ENCODE assay signal across 13 cellular contexts in the genomic region with DNA sequence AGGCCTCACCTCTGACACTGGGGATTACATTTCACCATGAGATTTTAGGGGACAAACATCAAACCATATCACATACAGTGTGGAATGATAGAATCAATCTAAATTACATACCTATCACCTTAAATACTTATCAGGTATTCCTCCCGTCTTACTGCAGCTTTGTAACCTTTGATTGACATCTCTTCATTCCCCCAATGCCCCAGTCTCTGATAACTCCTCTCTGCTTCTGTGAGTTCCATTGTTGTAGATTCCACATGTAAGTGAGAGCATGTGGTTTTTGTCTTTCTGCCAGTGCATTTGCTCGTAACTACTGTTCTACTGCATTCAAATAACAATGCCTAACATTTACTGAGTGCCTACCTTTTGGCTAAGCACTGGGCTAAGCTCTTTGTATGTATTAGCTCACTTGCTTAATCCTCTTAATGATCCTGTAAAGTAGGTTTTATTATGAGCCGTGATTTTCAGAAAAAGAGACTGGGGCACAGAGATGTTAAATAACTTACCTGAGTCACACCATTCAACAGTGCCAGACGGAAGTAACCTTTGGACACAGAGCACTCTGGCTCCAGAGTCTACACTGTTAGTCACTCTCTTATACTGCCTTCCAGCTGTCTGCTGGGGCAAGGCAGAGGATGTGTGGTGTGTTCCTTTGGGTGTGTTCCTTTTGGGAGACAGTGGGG.
DNase-seq lines count a peak whose midpoint lies in the region; ATAC-seq and TF ChIP-seq lines count a peak whose summit lies in the region.
"Had no signal": no experiment of that assay in that cellular context is flagged by ENCODE, and none has a peak within 500 bp of the region (broad histone marks: within the 10 kb centered on the region; RNA-seq: fewer than 3 reads in every experiment).

No MANE protein-coding gene starts in this region.

- TF ChIP-seq CTCF in Panc1 (IDR thresholded peaks at IDR 0.05) (no peak), fibroblast of mammary gland (conservative IDR thresholded peaks at IDR 0.05; ENCODE audit: control insufficient read depth, insufficient read depth, low read depth, low read length) (no peak)
- no peak for TF ChIP-seq CTCF in activated CD8-positive, alpha-beta T cell treated with anti-CD3 and anti-CD28 coated beads for 36 hours (IDR thresholded peaks at IDR 0.05)

- H3K23ac ChIP-seq in trophoblast cell (ENCODE audit: low read length) = no peak overlapping the region

- intact Hi-C loops in Panc1 (cut with micrococcal nuclease; ENCODE audit: unreplicated experiment) = no loop called here
- intact Hi-C loops in activated CD8-positive, alpha-beta T cell treated with anti-CD3 and anti-CD28 coated beads for 36 hours (cut with micrococcal nuclease) = no loop called here

- no peaks in the 10 kb centered on the region for H4K20me1 ChIP-seq in GM23248 (ENCODE audit: insufficient read depth)

- no peak overlapping the region for H2BK12ac ChIP-seq in trophoblast cell (ENCODE audit: low read length)

- no peaks in the 10 kb centered on the region for H3K27me3 Mint-ChIP-seq in activated CD8-positive, alpha-beta T cell treated with anti-CD3 and anti-CD28 coated beads for 36 hours
- H3K27me3 Mint-ChIP-seq: activated CD4-positive, alpha-beta memory T cell treated with anti-CD3 and anti-CD28 coated beads for 36 hours had no signal

- no peak overlapping the region for H3K4ac ChIP-seq in trophoblast cell (ENCODE audit: low read depth, low read length)

- H2BK5ac ChIP-seq in trophoblast cell (ENCODE audit: low read depth, low read length, poor library complexity) = no peak overlapping the region

- no peaks in the 10 kb centered on the region for H3K9me3 ChIP-seq in GM23248 (ENCODE audit: low read depth)
- H3K9me3 ChIP-seq in Panc1 (ENCODE audit: control insufficient read depth, insufficient read depth, low read depth, low read length) = no peaks in the 10 kb centered on the region
- no peaks in the 10 kb centered on the region for H3K9me3 ChIP-seq in trophoblast cell (ENCODE audit: insufficient read depth, low read depth, low read length)

- no peak overlapping the region for H3K9ac ChIP-seq in GM23248
- H3K9ac ChIP-seq in trophoblast cell (ENCODE audit: low read length) = no peak overlapping the region

- H3K9me2 ChIP-seq in GM23248 (ENCODE audit: insufficient read depth) = no peaks in the 10 kb centered on the region

- peaks cover 34% of the 10 kb centered on the region for H3K4me1 ChIP-seq in GM23248 (ENCODE audit: insufficient read depth)
- no peaks in the 10 kb centered on the region for H3K4me1 ChIP-seq in Panc1 (ENCODE audit: control insufficient read depth, insufficient read depth, low read length)
- no peaks in the 10 kb centered on the region for H3K4me1 ChIP-seq in trophoblast cell (ENCODE audit: control insufficient read depth in 1 of 2, insufficient read depth in 2 of 2, low read length in 2 of 2)

- in situ Hi-C loops in GM23248 (cut with MboI) (no loop called here), Panc1 (cut with HindIII; ENCODE audit: low pct_unique_long_range_greater_than_20kb, low sequenced_read_pairs) (no loop called here)

- ATAC-seq in Panc1 = peak; percentile 87
- ATAC-seq in GM21576 (IDR thresholded peaks at IDR 0.05; ENCODE audit: unreplicated experiment) = no peak
- ATAC-seq in HG03039 (IDR thresholded peaks at IDR 0.05; ENCODE audit: unreplicated experiment) = no peak
- no peak for ATAC-seq in activated CD8-positive, alpha-beta T cell treated with anti-CD3 and anti-CD28 coated beads for 36 hours

- no peak overlapping the region for H3K18ac ChIP-seq in trophoblast cell (ENCODE audit: low read length)

- no peaks in the 10 kb centered on the region for H3K4me1 Mint-ChIP-seq in activated CD8-positive, alpha-beta T cell treated with anti-CD3 and anti-CD28 coated beads for 36 hours (ENCODE audit: low read depth)

- peaks cover 17% of the 10 kb centered on the region for H3F3A ChIP-seq in GM23248 (ENCODE audit: insufficient read depth)

- H3K4me2 ChIP-seq in GM23248 (ENCODE audit: unreplicated experiment) (peak overlapping the region; percentile 57), trophoblast cell (ENCODE audit: low read length) (no peak overlapping the region)

- 23 to 36% methylated on average over 4 of the region's 4 CpGs for WGBS in GM23248 (ENCODE audit: low coverage in 1 of 2, low lambda C conversion rate in 2 of 2, missing lambda C conversion rate in 2 of 2), 2 experiments
- no CpG with 5 or more reads among the region's 4 CpGs for WGBS in trophoblast cell (ENCODE audit: extremely low coverage, insufficient coverage, insufficient read length)

- no peak overlapping the region for H4K8ac ChIP-seq in trophoblast cell (ENCODE audit: low read depth, low read length)

- H3K79me2 ChIP-seq in GM23248 (ENCODE audit: insufficient read depth) (no peaks in the 10 kb centered on the region), trophoblast cell (ENCODE audit: control insufficient read depth, insufficient read depth, low read length, poor library complexity) (no peaks in the 10 kb centered on the region)

- no peak overlapping the region for H3K4me3 ChIP-seq in GM23248
- H3K4me3 ChIP-seq in Panc1 (ENCODE audit: low read depth in 2 of 2, low read length in 2 of 2) = no peak overlapping the region
- no peak overlapping the region for H3K4me3 ChIP-seq in fibroblast of mammary gland (ENCODE audit: control insufficient read depth, low read depth, low read length)
- no peak overlapping the region for H3K4me3 ChIP-seq in trophoblast cell (ENCODE audit: low read depth, low read length)

- H2AFZ ChIP-seq in GM23248 (no peak overlapping the region), trophoblast cell (ENCODE audit: insufficient read depth, low read length, poor library complexity) (no peak overlapping the region)

- H3K27me3 ChIP-seq in GM23248 (replicated peaks; ENCODE audit: insufficient read depth) (no peaks in the 10 kb centered on the region), Panc1 (ENCODE audit: control insufficient read depth, insufficient read depth, low read length) (no peaks in the 10 kb centered on the region), trophoblast cell (ENCODE audit: insufficient read depth, low read length) (no peaks in the 10 kb centered on the region)

- BruUV-seq in Panc1 (replicated peaks; lab: Mats Ljungman, UMichigan) = no TSS peak

- no peak overlapping the region for H3K4me3 Mint-ChIP-seq in activated CD8-positive, alpha-beta T cell treated with anti-CD3 and anti-CD28 coated beads for 36 hours
- H3K4me3 Mint-ChIP-seq: activated CD4-positive, alpha-beta memory T cell treated with anti-CD3 and anti-CD28 coated beads for 36 hours; activated naive CD8-positive, alpha-beta T cell had no signal

- no peaks in the 10 kb centered on the region for H3K79me1 ChIP-seq in trophoblast cell (ENCODE audit: low read length)

- no peak overlapping the region for H3K27ac Mint-ChIP-seq in activated CD8-positive, alpha-beta T cell treated with anti-CD3 and anti-CD28 coated beads for 36 hours
- H3K27ac Mint-ChIP-seq: activated CD4-positive, alpha-beta memory T cell treated with anti-CD3 and anti-CD28 coated beads for 36 hours; activated naive CD8-positive, alpha-beta T cell had no signal

- H3K14ac ChIP-seq in trophoblast cell (ENCODE audit: low read length) = no peak overlapping the region

- DNase-seq in GM23248 (peak; percentile 77), Panc1 (ENCODE audit: low read depth, low spot score) (no peak), fibroblast of mammary gland (ENCODE audit: low read depth) (peak; percentile 70), trophoblast cell (peak; percentile 49 to 60), NCI-H1048 (lab: John Stamatoyannopoulos, UW) (no peak)
- DNase-seq in activated CD8-positive, alpha-beta T cell treated with anti-CD3 and anti-CD28 coated beads for 36 hours = no peak
- DNase-seq: activated CD4-positive, alpha-beta memory T cell treated with anti-CD3 and anti-CD28 coated beads for 36 hours; KG1; NCI-H446; retina had no signal

- H3K27ac ChIP-seq in GM23248 = peak overlapping the region; percentile 46
- H3K27ac ChIP-seq in Panc1 (ENCODE audit: low read length) = no peak overlapping the region
- peak overlapping the region; percentile 6 for H3K27ac ChIP-seq in trophoblast cell (ENCODE audit: low read depth, low read length)

- no peak overlapping the region for H4K91ac ChIP-seq in trophoblast cell (ENCODE audit: low read depth, low read length)

- H4K12ac ChIP-seq in trophoblast cell (ENCODE audit: low read depth, low read length) = no peak overlapping the region

- no peak overlapping the region for H2AK5ac ChIP-seq in trophoblast cell (ENCODE audit: low read length)

- CTCF ChIA-PET in Panc1 (lab: Charles Lee) = no interaction called here
- CTCF ChIA-PET in activated CD8-positive, alpha-beta T cell treated with anti-CD3 and anti-CD28 coated beads for 36 hours (lab: Charles Lee) = no interaction called here

- H3K9me3 Mint-ChIP-seq in activated CD8-positive, alpha-beta T cell treated with anti-CD3 and anti-CD28 coated beads for 36 hours = no peaks in the 10 kb centered on the region
- H3K9me3 Mint-ChIP-seq: activated CD4-positive, alpha-beta memory T cell treated with anti-CD3 and anti-CD28 coated beads for 36 hours had no signal

- no peak overlapping the region for H2BK120ac ChIP-seq in trophoblast cell (ENCODE audit: insufficient read depth, low read length, poor library complexity)

- H3K36me3 Mint-ChIP-seq in activated CD8-positive, alpha-beta T cell treated with anti-CD3 and anti-CD28 coated beads for 36 hours (ENCODE audit: low read depth) = no peaks in the 10 kb centered on the region
- H3K36me3 Mint-ChIP-seq: activated CD4-positive, alpha-beta memory T cell treated with anti-CD3 and anti-CD28 coated beads for 36 hours; activated naive CD8-positive, alpha-beta T cell had no signal

- H3K36me3 ChIP-seq in GM23248 (ENCODE audit: low read depth) = no peaks in the 10 kb centered on the region
- H3K36me3 ChIP-seq in Panc1 (ENCODE audit: control insufficient read depth, insufficient read depth, low read length) = no peaks in the 10 kb centered on the region
- H3K36me3 ChIP-seq in trophoblast cell (ENCODE audit: control insufficient read depth in 1 of 2, insufficient read depth in 2 of 2, low read length in 2 of 2) = no peaks in the 10 kb centered on the region

- POLR2A ChIA-PET in Panc1 (lab: Charles Lee) = no interaction called here
- POLR2A ChIA-PET in activated CD8-positive, alpha-beta T cell treated with anti-CD3 and anti-CD28 coated beads for 36 hours (lab: Charles Lee) = no interaction called here

Comparison
In these comparisons a context has a peak if more than half of its experiments do, and no peak if none do; other contexts are left out.
1. DNase-seq: peak in GM23248 (single experiment), fibroblast of mammary gland (single experiment) and trophoblast cell (2 of 2); none in Panc1 (single experiment), activated CD8-positive, alpha-beta T cell treated with anti-CD3 and anti-CD28 coated beads for 36 hours (single experiment) and NCI-H1048 (single experiment).